In genomic region chr5:72525816-72526215, GRCh38 we compare ENCODE assay signal across 11 cellular contexts. TPM values are rescaled to one million over a fixed set of nuclear protein-coding genes. Genes with fewer than 3 reads are reported as not detected.
DNase-seq lines count a peak whose midpoint lies in the region; ATAC-seq and TF ChIP-seq lines count a peak whose summit lies in the region.
"Had no signal": no experiment of that assay in that cellular context is flagged by ENCODE, and none has a peak within 500 bp of the region (broad histone marks: within the 10 kb centered on the region; RNA-seq: fewer than 3 reads in every experiment).

No MANE protein-coding gene starts in this region.

- peak overlapping the region in 8 of 11 experiments; percentile 33 to 70 (median 54); a peak in 15 of 22 replicates for H3K27ac ChIP-seq in BLaER1 treated with 17β-estradiol and CSF1 and Interleukin-3, amounts not matched to agents 10 nM and 100 nM
- no peak overlapping the region for H3K27ac ChIP-seq in brain microvascular endothelial cell
- H3K27ac ChIP-seq in GM23338 (ENCODE audit: low read depth), result no peak overlapping the region

- H3K27me3 Mint-ChIP-seq in GM23338 (ENCODE audit: insufficient read depth, low read depth, poor library complexity) (no peaks in the 10 kb centered on the region), WTC11 (ENCODE audit: low read depth) (no peaks in the 10 kb centered on the region), endothelial cell (ENCODE audit: unreplicated experiment) (peaks cover 2% of the 10 kb centered on the region)

- POLR2A ChIA-PET in WTC11 (lab: Charles Lee), result no interaction called here

- H3K79me2 ChIP-seq in GM23338 (replicated peaks; ENCODE audit: insufficient read depth), result no peaks in the 10 kb centered on the region

- peak overlapping the region in 10 of 11 experiments; percentile 5 to 86 (median 64); a peak in 19 of 22 replicates for H3K4me2 ChIP-seq in BLaER1 treated with 17β-estradiol and CSF1 and Interleukin-3, amounts not matched to agents 10 nM and 100 nM
- no peak overlapping the region for H3K4me2 ChIP-seq in GM23338

- DNase-seq in Kasumi-1 (lab: John Stamatoyannopoulos, UW) (peak; percentile 22 to 53), brain microvascular endothelial cell (peak; percentile 60), kidney epithelial cell (ENCODE audit: low read depth) (peak; percentile 18), GM23338 (ENCODE audit: low spot score) (no peak), WTC11 (ENCODE audit: low spot score) (no peak), endothelial cell (ENCODE audit: low spot score) (no peak)
- no peak for DNase-seq in stimulated activated CD4-positive, alpha-beta T cell treated with anti-CD3 and anti-CD28 coated beads, Interleukin-12 subunit alpha, Interleukin-12 subunit beta, amount 100 ng/mL, for 4 hours
- DNase-seq: CD4-positive, alpha-beta T cell; endodermal cell had no signal

- TF ChIP-seq CTCF in brain microvascular endothelial cell (IDR thresholded peaks at IDR 0.05; ENCODE audit: low read depth, low read length, missing control alignments) (no peak), kidney epithelial cell (IDR thresholded peaks at IDR 0.05; ENCODE audit: insufficient read depth, low read length, poor library complexity, severe bottlenecking) (no peak), GM23338 (conservative IDR thresholded peaks at IDR 0.05; ENCODE audit: low read depth in 2 of 2) (no peak), WTC11 (IDR thresholded peaks at IDR 0.05) (no peak), endothelial cell (IDR thresholded peaks at IDR 0.05; ENCODE audit: unreplicated experiment) (no peak)

- no peaks in the 10 kb centered on the region for H3K9me2 ChIP-seq in GM23338 (ENCODE audit: insufficient read depth)

- H3K27ac Mint-ChIP-seq in GM23338 (no peak overlapping the region), WTC11 (no peak overlapping the region), endothelial cell (ENCODE audit: unreplicated experiment) (no peak overlapping the region)
- H3K27ac Mint-ChIP-seq: CD4-positive, alpha-beta T cell; endodermal cell had no signal

- no peak overlapping the region for H3K4me3 ChIP-seq in BLaER1 treated with 17β-estradiol and CSF1 and Interleukin-3, amounts not matched to agents 10 nM and 100 nM
- H3K4me3 ChIP-seq in brain microvascular endothelial cell (ENCODE audit: low read depth, low read length) (no peak overlapping the region), kidney epithelial cell (ENCODE audit: low read depth, low read length) (no peak overlapping the region), GM23338 (no peak overlapping the region)

- H3K4me1 Mint-ChIP-seq in GM23338 (no peaks in the 10 kb centered on the region), WTC11 (no peaks in the 10 kb centered on the region), endothelial cell (ENCODE audit: unreplicated experiment) (no peaks in the 10 kb centered on the region)
- H3K4me1 Mint-ChIP-seq: endodermal cell had no signal

- CTCF ChIA-PET in WTC11 (lab: Charles Lee), result no interaction called here

- no peaks in the 10 kb centered on the region; a peak in 1 of 22 replicates for H3K36me3 ChIP-seq in BLaER1 treated with 17β-estradiol and CSF1 and Interleukin-3, amounts not matched to agents 10 nM and 100 nM
- no peaks in the 10 kb centered on the region for H3K36me3 ChIP-seq in brain microvascular endothelial cell (replicated peaks)
- no peaks in the 10 kb centered on the region for H3K36me3 ChIP-seq in kidney epithelial cell (ENCODE audit: control insufficient read depth, insufficient read depth, low read length)
- H3K36me3 ChIP-seq in GM23338 (ENCODE audit: insufficient read depth), result no peaks in the 10 kb centered on the region

- peak overlapping the region in 1 of 11 experiments; percentile 22; a peak in 2 of 22 replicates for H3K9ac ChIP-seq in BLaER1 treated with 17β-estradiol and CSF1 and Interleukin-3, amounts not matched to agents 10 nM and 100 nM

- H3K27me3 ChIP-seq in BLaER1 treated with 17β-estradiol and CSF1 and Interleukin-3, amounts not matched to agents 10 nM and 100 nM, result no peaks in the 10 kb centered on the region
- H3K27me3 ChIP-seq in brain microvascular endothelial cell (replicated peaks), result no peaks in the 10 kb centered on the region
- no peaks in the 10 kb centered on the region for H3K27me3 ChIP-seq in kidney epithelial cell (ENCODE audit: control insufficient read depth, insufficient read depth, low read length)
- H3K27me3 ChIP-seq in GM23338 (ENCODE audit: insufficient read depth), result no peaks in the 10 kb centered on the region

- no peak overlapping the region for H2AFZ ChIP-seq in GM23338

- no peaks in the 10 kb centered on the region for H3F3A ChIP-seq in GM23338 (replicated peaks; ENCODE audit: low read depth)

- in situ Hi-C loops in brain microvascular endothelial cell (cut with HindIII; ENCODE audit: low pct_ligation_motif_present, low sequenced_read_pairs), result no loop called here

- H3K9me3 Mint-ChIP-seq in GM23338 (no peaks in the 10 kb centered on the region), WTC11 (peaks cover 14% of the 10 kb centered on the region), endothelial cell (ENCODE audit: unreplicated experiment) (no peaks in the 10 kb centered on the region)

- ATAC-seq in GM23338 (no peak), WTC11 (no peak; the same call in 1 of the 2 replicates)

- H3K4me3 Mint-ChIP-seq in GM23338 (no peak overlapping the region), WTC11 (no peak overlapping the region), endothelial cell (ENCODE audit: unreplicated experiment) (no peak overlapping the region)
- H3K4me3 Mint-ChIP-seq: CD4-positive, alpha-beta T cell; endodermal cell had no signal

- no peaks in the 10 kb centered on the region for H4K20me1 ChIP-seq in BLaER1 treated with 17β-estradiol and CSF1 and Interleukin-3, amounts not matched to agents 10 nM and 100 nM
- H4K20me1 ChIP-seq in GM23338 (replicated peaks; ENCODE audit: insufficient read depth), result no peaks in the 10 kb centered on the region

- H3K9me3 ChIP-seq in BLaER1 treated with 17β-estradiol and CSF1 and Interleukin-3, amounts not matched to agents 10 nM and 100 nM (replicated peaks in 1 of 11), result peaks cover 8 to 14% (median 9%) of the 10 kb centered on the region in 11 experiments

- peaks cover 0 to 23% (median 19%) of the 10 kb centered on the region in 10 experiments; a peak in 17 of 20 replicates for H3K4me1 ChIP-seq in BLaER1 treated with 17β-estradiol and CSF1 and Interleukin-3, amounts not matched to agents 10 nM and 100 nM
- no peaks in the 10 kb centered on the region for H3K4me1 ChIP-seq in GM23338 (ENCODE audit: insufficient read depth)

- H3K36me3 Mint-ChIP-seq in GM23338 (ENCODE audit: low read depth) (no peaks in the 10 kb centered on the region), WTC11 (peaks cover 6% of the 10 kb centered on the region; the same call in 1 of the 2 replicates), endothelial cell (ENCODE audit: low read depth, unreplicated experiment) (peaks cover 2% of the 10 kb centered on the region)

TF ChIP-seq in GM23338, 12 proteins besides CTCF, POLR2A, EP300 and RAD21 (continues in another document):
- TF ChIP-seq STAT1 (IDR thresholded peaks at IDR 0.05; ENCODE audit: unreplicated experiment), result no peak
- TF ChIP-seq JUNB (IDR thresholded peaks at IDR 0.05; ENCODE audit: unreplicated experiment), result no peak
- no peak for TF ChIP-seq ZNF331 (CRISPR knock-in tag; IDR thresholded peaks at IDR 0.05; ENCODE audit: low read depth)
- TF ChIP-seq ZNF114 (CRISPR knock-in tag; IDR thresholded peaks at IDR 0.05), result no peak

TF ChIP-seq in WTC11, 78 proteins besides CTCF, POLR2A, EP300 and RAD21 (continues in another document):
- TF ChIP-seq ZBTB43 (CRISPR knock-in tag; IDR thresholded peaks at IDR 0.05), result no peak
- TF ChIP-seq, protein P1, sequence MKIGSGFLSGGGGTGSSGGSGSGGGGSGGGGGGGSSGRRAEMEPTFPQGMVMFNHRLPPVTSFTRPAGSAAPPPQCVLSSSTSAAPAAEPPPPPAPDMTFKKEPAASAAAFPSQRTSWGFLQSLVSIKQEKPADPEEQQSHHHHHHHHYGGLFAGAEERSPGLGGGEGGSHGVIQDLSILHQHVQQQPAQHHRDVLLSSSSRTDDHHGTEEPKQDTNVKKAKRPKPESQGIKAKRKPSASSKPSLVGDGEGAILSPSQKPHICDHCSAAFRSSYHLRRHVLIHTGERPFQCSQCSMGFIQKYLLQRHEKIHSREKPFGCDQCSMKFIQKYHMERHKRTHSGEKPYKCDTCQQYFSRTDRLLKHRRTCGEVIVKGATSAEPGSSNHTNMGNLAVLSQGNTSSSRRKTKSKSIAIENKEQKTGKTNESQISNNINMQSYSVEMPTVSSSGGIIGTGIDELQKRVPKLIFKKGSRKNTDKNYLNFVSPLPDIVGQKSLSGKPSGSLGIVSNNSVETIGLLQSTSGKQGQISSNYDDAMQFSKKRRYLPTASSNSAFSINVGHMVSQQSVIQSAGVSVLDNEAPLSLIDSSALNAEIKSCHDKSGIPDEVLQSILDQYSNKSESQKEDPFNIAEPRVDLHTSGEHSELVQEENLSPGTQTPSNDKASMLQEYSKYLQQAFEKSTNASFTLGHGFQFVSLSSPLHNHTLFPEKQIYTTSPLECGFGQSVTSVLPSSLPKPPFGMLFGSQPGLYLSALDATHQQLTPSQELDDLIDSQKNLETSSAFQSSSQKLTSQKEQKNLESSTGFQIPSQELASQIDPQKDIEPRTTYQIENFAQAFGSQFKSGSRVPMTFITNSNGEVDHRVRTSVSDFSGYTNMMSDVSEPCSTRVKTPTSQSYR (CRISPR knock-in tag; IDR thresholded peaks at IDR 0.05), result no peak
- TF ChIP-seq GABPB1 (CRISPR knock-in tag; IDR thresholded peaks at IDR 0.05), result no peak
- no peak for TF ChIP-seq GRHL2 (CRISPR knock-in tag; IDR thresholded peaks at IDR 0.05; ENCODE audit: insufficient replicate concordance, severe bottlenecking)
- no peak for TF ChIP-seq CREB1 (CRISPR knock-in tag; IDR thresholded peaks at IDR 0.05)
- no peak for TF ChIP-seq ZNF138 (CRISPR knock-in tag; conservative IDR thresholded peaks at IDR 0.05)
- TF ChIP-seq FOXK1 (CRISPR knock-in tag; IDR thresholded peaks at IDR 0.05), result no peak
- no peak for TF ChIP-seq TP53 (CRISPR knock-in tag; IDR thresholded peaks at IDR 0.05)
- no peak for TF ChIP-seq SP1 (CRISPR knock-in tag; conservative IDR thresholded peaks at IDR 0.05)

RNA-seq across cellular contexts. Expression of gene ZNF366, which starts 18.6 kb away (rescaled TPM):
- total RNA-seq in kidney epithelial cell, result 0.13 TPM in 1 of 2 replicates, not detected in the other
- not detected in 2 replicates for total RNA-seq in GM23338 (2014; rRNA removed; shearing (Covaris generic))
- not detected in 2 replicates for polyA plus RNA-seq in GM23338 (2016; fragmentation: Nextera tagmentation; extraction: Ambion mirVana)
- not detected in 3 replicates for total RNA-seq in WTC11 (2021)
- total RNA-seq in endothelial cell (ENCODE audit: unreplicated experiment), result 23.3 TPM
- total RNA-seq: endodermal cell had no signal
- polyA plus RNA-seq: neural cell had no signal

Comparison
In these comparisons a context has a peak if more than half of its experiments do, and no peak if none do; other contexts are left out.
1. H3K27ac ChIP-seq: peak in BLaER1 treated with 17β-estradiol and CSF1 and Interleukin-3, amounts not matched to agents 10 nM and 100 nM (8 of 11); none in brain microvascular endothelial cell (single experiment) and GM23338 (single experiment).
2. DNase-seq: peak in Kasumi-1 (2 of 2), brain microvascular endothelial cell (single experiment) and kidney epithelial cell (single experiment); none in GM23338 (single experiment), stimulated activated CD4-positive, alpha-beta T cell treated with anti-CD3 and anti-CD28 coated beads, Interleukin-12 subunit alpha, Interleukin-12 subunit beta, amount 100 ng/mL, for 4 hours (single experiment), WTC11 (single experiment) and endothelial cell (single experiment).
3. RNA of gene ZNF366, which starts 18.6 kb away (total RNA-seq): 23.3 TPM in endothelial cell (single experiment); 0.13 TPM in kidney epithelial cell, not detected in GM23338 and not detected in WTC11; every median in the first group is over 10 times any median in the second.